In the genomic region with DNA sequence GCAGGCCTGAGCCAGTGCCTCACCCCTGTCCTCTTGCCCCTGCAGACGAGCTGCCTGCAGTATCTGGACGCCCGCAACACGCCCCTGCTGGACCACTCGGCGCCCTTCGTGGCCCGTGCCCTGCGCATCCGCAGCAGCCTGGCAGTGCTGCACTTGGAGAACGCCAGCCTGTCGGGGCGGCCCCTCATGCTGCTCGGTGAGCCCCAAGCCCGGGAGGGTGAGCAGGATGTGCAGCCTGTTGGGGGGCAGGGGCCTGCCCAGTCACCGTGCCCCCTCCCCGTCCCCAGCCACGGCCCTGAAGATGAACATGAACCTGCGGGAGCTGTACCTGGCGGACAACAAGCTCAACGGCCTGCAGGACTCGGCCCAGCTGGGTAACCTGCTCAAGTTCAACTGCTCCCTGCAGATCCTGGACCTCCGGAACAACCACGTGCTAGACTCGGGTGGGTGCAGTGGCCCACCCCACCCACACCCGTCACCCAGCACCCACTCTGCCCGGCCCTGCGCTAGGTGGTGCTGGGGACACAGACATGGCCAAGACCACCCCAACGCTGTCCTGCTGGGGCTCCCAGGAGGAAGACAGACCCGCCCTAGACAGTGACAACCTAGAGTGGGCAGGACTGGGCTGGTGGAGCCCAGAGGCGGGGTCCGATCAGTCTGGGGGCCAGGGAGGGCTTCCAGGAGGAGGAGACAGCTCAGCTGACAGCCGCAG, we compare ENCODE assay signal across 19 cellular contexts. TPM values are rescaled to one million over a fixed set of nuclear protein-coding genes. Genes with fewer than 3 reads are reported as not detected.
A peak's percentile ranks its signal among the peaks of the same experiment; 100 is the strongest.
DNase-seq lines count a peak whose midpoint lies in the region; ATAC-seq and TF ChIP-seq lines count a peak whose summit lies in the region.
"Had no signal": no experiment of that assay in that cellular context is flagged by ENCODE, and none has a peak within 500 bp of the region (broad histone marks: within the 10 kb centered on the region; RNA-seq: fewer than 3 reads in every experiment).

No MANE protein-coding gene starts in this region.

- H3K4me3 Mint-ChIP-seq in endothelial cell (ENCODE audit: unreplicated experiment): peak overlapping the region; percentile 37
- H3K4me3 Mint-ChIP-seq in stimulated activated effector memory CD8-positive, alpha-beta T cell treated with anti-CD3 and anti-CD28 coated beads, Interleukin-12 subunit alpha, Interleukin-12 subunit beta, amount 100 ng/mL, for 72 hours: no peak overlapping the region
- H3K4me3 Mint-ChIP-seq in progenitor cell of endocrine pancreas (ENCODE audit: low read depth): no peak overlapping the region
- H3K4me3 Mint-ChIP-seq: CD4-positive, CD25-positive, alpha-beta regulatory T cell had no signal

- ATAC-seq in activated naive CD4-positive, alpha-beta T cell treated with anti-CD3 and anti-CD28 coated beads, Interleukin-2, amount 50 U/mL, for 72 hours: no peak
- no peak for ATAC-seq in stimulated activated effector memory CD8-positive, alpha-beta T cell treated with anti-CD3 and anti-CD28 coated beads, Interleukin-12 subunit alpha, Interleukin-12 subunit beta, amount 100 ng/mL, for 72 hours
- no peak for ATAC-seq in HG02610 (IDR thresholded peaks at IDR 0.05; ENCODE audit: unreplicated experiment)

- no peak for DNase-seq in activated naive CD4-positive, alpha-beta T cell treated with anti-CD3 and anti-CD28 coated beads, Interleukin-2, amount 50 U/mL, for 72 hours (ENCODE audit: low spot score in 2 of 2)
- DNase-seq in activated naive CD4-positive, alpha-beta T cell treated with anti-CD3 and anti-CD28 coated beads, Interleukin-2, amount 50 U/mL, for 16 hours: no peak
- DNase-seq in adrenal gland (no peak), endothelial cell (ENCODE audit: low spot score) (no peak), progenitor cell of endocrine pancreas (ENCODE audit: low spot score, unreplicated experiment) (no peak), DMS53 (lab: John Stamatoyannopoulos, UW) (no peak)
- no peak for DNase-seq in stimulated activated effector memory CD8-positive, alpha-beta T cell treated with anti-CD3 and anti-CD28 coated beads, Interleukin-12 subunit alpha, Interleukin-12 subunit beta, amount 100 ng/mL, for 72 hours (ENCODE audit: low spot score in 2 of 2)
- DNase-seq: CD4-positive, CD25-positive, alpha-beta regulatory T cell; GOT3; HCEC 1CT; NCI-H1092 treated with DMSO at 0.1 percent for 48 hours; NCI-H1436 treated with DMSO at 0.1 percent for 48 hours; NCI-H187 treated with DMSO at 0.1 percent for 48 hours; NCI-H446; NCI-H524 treated with DMSO at 0.1 percent for 48 hours; NCI-H774; SK-N-SH had no signal

- intact Hi-C loops in adrenal gland (cut with DNase I): loop anchor here in 1 of 2 donors (5.0 kb wide), 1 partner anchor 80 kb away; no protein-coding TSS in a partner anchor

- no peaks in the 10 kb centered on the region for H3K27me3 ChIP-seq in adrenal gland

- peaks cover 7% of the 10 kb centered on the region for H3K27me3 Mint-ChIP-seq in endothelial cell (ENCODE audit: unreplicated experiment)
- H3K27me3 Mint-ChIP-seq in progenitor cell of endocrine pancreas: no peaks in the 10 kb centered on the region
- H3K27me3 Mint-ChIP-seq: CD4-positive, CD25-positive, alpha-beta regulatory T cell had no signal

- no peaks in the 10 kb centered on the region for H3K9me3 Mint-ChIP-seq in activated naive CD4-positive, alpha-beta T cell treated with anti-CD3 and anti-CD28 coated beads, Interleukin-2, amount 50 U/mL, for 72 hours
- H3K9me3 Mint-ChIP-seq in endothelial cell (ENCODE audit: unreplicated experiment) (no peaks in the 10 kb centered on the region), progenitor cell of endocrine pancreas (ENCODE audit: low read depth) (no peaks in the 10 kb centered on the region)
- H3K9me3 Mint-ChIP-seq in stimulated activated effector memory CD8-positive, alpha-beta T cell treated with anti-CD3 and anti-CD28 coated beads, Interleukin-12 subunit alpha, Interleukin-12 subunit beta, amount 100 ng/mL, for 72 hours: no peaks in the 10 kb centered on the region
- H3K9me3 Mint-ChIP-seq: CD4-positive, CD25-positive, alpha-beta regulatory T cell had no signal

- no peak for TF ChIP-seq POLR2A in adrenal gland (IDR thresholded peaks at IDR 0.05)

- peaks cover 0 to 35% of the 10 kb centered on the region in 2 donors for H3K36me3 ChIP-seq in adrenal gland (replicated peaks in 1 of 2)

- no peaks in the 10 kb centered on the region for H3K9me3 ChIP-seq in adrenal gland (replicated peaks in 1 of 3)
- H3K9me3 ChIP-seq: SK-N-SH had no signal

- H3K4me1 ChIP-seq in adrenal gland (replicated peaks in 1 of 2): peaks cover 16 to 30% of the 10 kb centered on the region in 2 donors

- WGBS in adrenal gland, 4 donors: 88 to 90% (median 88%) methylated on average over 8 to 33 of the region's 33 CpGs

- TF ChIP-seq CTCF in adrenal gland (IDR thresholded peaks at IDR 0.05) (no peak), endothelial cell (IDR thresholded peaks at IDR 0.05; ENCODE audit: unreplicated experiment) (no peak), progenitor cell of endocrine pancreas (IDR thresholded peaks at IDR 0.05; ENCODE audit: unreplicated experiment) (no peak)

- peaks cover 0 to 5% of the 10 kb centered on the region in 2 donors for H3K36me3 Mint-ChIP-seq in activated naive CD4-positive, alpha-beta T cell treated with anti-CD3 and anti-CD28 coated beads, Interleukin-2, amount 50 U/mL, for 72 hours
- H3K36me3 Mint-ChIP-seq in endothelial cell (ENCODE audit: low read depth, unreplicated experiment) (peaks cover 18% of the 10 kb centered on the region), progenitor cell of endocrine pancreas (ENCODE audit: insufficient read depth) (peaks cover 7% of the 10 kb centered on the region)
- peaks cover 33% of the 10 kb centered on the region for H3K36me3 Mint-ChIP-seq in stimulated activated effector memory CD8-positive, alpha-beta T cell treated with anti-CD3 and anti-CD28 coated beads, Interleukin-12 subunit alpha, Interleukin-12 subunit beta, amount 100 ng/mL, for 72 hours

- peak overlapping the region; percentile 14 to 44 for H3K27ac Mint-ChIP-seq in activated naive CD4-positive, alpha-beta T cell treated with anti-CD3 and anti-CD28 coated beads, Interleukin-2, amount 50 U/mL, for 72 hours
- H3K27ac Mint-ChIP-seq in endothelial cell (ENCODE audit: unreplicated experiment) (no peak overlapping the region), progenitor cell of endocrine pancreas (no peak overlapping the region)
- peak overlapping the region; percentile 74 for H3K27ac Mint-ChIP-seq in stimulated activated effector memory CD8-positive, alpha-beta T cell treated with anti-CD3 and anti-CD28 coated beads, Interleukin-12 subunit alpha, Interleukin-12 subunit beta, amount 100 ng/mL, for 72 hours

- no peak overlapping the region for H3K4me3 ChIP-seq in adrenal gland

- H3K4me1 Mint-ChIP-seq in endothelial cell (ENCODE audit: unreplicated experiment): peaks cover 6% of the 10 kb centered on the region
- H3K4me1 Mint-ChIP-seq in stimulated activated effector memory CD8-positive, alpha-beta T cell treated with anti-CD3 and anti-CD28 coated beads, Interleukin-12 subunit alpha, Interleukin-12 subunit beta, amount 100 ng/mL, for 72 hours: peaks cover 18% of the 10 kb centered on the region
- H3K4me1 Mint-ChIP-seq in progenitor cell of endocrine pancreas (ENCODE audit: low read depth): peaks cover 3% of the 10 kb centered on the region

- peak overlapping the region in 3 of 5 donors; percentile 78 to 89 (median 84) for H3K27ac ChIP-seq in adrenal gland

RNA-seq across cellular contexts. Expression of gene NKPD1, which starts 18.6 kb away (rescaled TPM):
- under 1 TPM in 1 of 2 donors, not detected in 1; 0.14 TPM for total RNA-seq in activated naive CD4-positive, alpha-beta T cell treated with anti-CD3 and anti-CD28 coated beads, Interleukin-2, amount 50 U/mL, for 72 hours
- total RNA-seq in adrenal gland (1 to 10 TPM in 1 of 8 donors, under 1 TPM in 6, not detected in 1; 0.06 to 1.1 (median 0.27) TPM), endothelial cell (ENCODE audit: unreplicated experiment) (0.67 TPM), progenitor cell of endocrine pancreas (0.34 and 0.53 TPM in 2 replicates)
- under 1 TPM in 2 of 3 donors, not detected in 1; 0.13 to 0.16 TPM for polyA plus RNA-seq in adrenal gland
- total RNA-seq: A172 had no signal

RNA-seq across cellular contexts. Expression of gene TRAPPC6A, which starts 35.9 kb away (rescaled TPM):
- total RNA-seq in activated naive CD4-positive, alpha-beta T cell treated with anti-CD3 and anti-CD28 coated beads, Interleukin-2, amount 50 U/mL, for 72 hours: 10 to 100 TPM; 27.2 to 36.8 TPM
- total RNA-seq in adrenal gland: 10 to 100 TPM; 24.6 to 71.4 (median 37.9) TPM
- polyA plus RNA-seq in adrenal gland: 10 to 100 TPM in 2 of 3 donors, 1 to 10 TPM in 1; 5.1 to 41.7 (median 34.3) TPM
- 86.2 TPM for total RNA-seq in endothelial cell (ENCODE audit: unreplicated experiment)
- 40.4 and 43.8 TPM in 2 replicates for total RNA-seq in progenitor cell of endocrine pancreas

RNA-seq across cellular contexts. Expression of gene BLOC1S3, which starts 36.4 kb away (rescaled TPM):
- 10 to 100 TPM; 15.0 to 16.7 TPM for total RNA-seq in activated naive CD4-positive, alpha-beta T cell treated with anti-CD3 and anti-CD28 coated beads, Interleukin-2, amount 50 U/mL, for 72 hours
- total RNA-seq in adrenal gland: 10 to 100 TPM; 13.6 to 25.5 (median 19.0) TPM
- 10 to 100 TPM in 1 of 3 donors, 1 to 10 TPM in 2; 3.9 to 11.9 (median 4.1) TPM for polyA plus RNA-seq in adrenal gland
- 22.7 TPM for total RNA-seq in endothelial cell (ENCODE audit: unreplicated experiment)
- total RNA-seq in progenitor cell of endocrine pancreas: 8.7 and 9.1 TPM in 2 replicates

RNA-seq across cellular contexts. Expression of gene PPP1R37, which starts 49.2 kb away (rescaled TPM):
- total RNA-seq in activated naive CD4-positive, alpha-beta T cell treated with anti-CD3 and anti-CD28 coated beads, Interleukin-2, amount 50 U/mL, for 72 hours: 10 to 100 TPM; 12.4 to 18.3 TPM
- 10 to 100 TPM; 39.6 to 86.7 (median 55.7) TPM for total RNA-seq in adrenal gland
- 100 to 1,000 TPM in 1 of 3 donors, 10 to 100 TPM in 2; 16.4 to 244 (median 45.4) TPM for polyA plus RNA-seq in adrenal gland
- total RNA-seq in endothelial cell (ENCODE audit: unreplicated experiment): 34.7 TPM
- total RNA-seq in progenitor cell of endocrine pancreas: 44.8 and 45.8 TPM in 2 replicates

Comparison
In these comparisons a context has a peak if more than half of its experiments do, and no peak if none do; other contexts are left out.
1. H3K27ac Mint-ChIP-seq: peak in activated naive CD4-positive, alpha-beta T cell treated with anti-CD3 and anti-CD28 coated beads, Interleukin-2, amount 50 U/mL, for 72 hours (2 of 2) and stimulated activated effector memory CD8-positive, alpha-beta T cell treated with anti-CD3 and anti-CD28 coated beads, Interleukin-12 subunit alpha, Interleukin-12 subunit beta, amount 100 ng/mL, for 72 hours (single experiment); none in endothelial cell (single experiment) and progenitor cell of endocrine pancreas (single experiment).